ENCODE assay signal across 31 cellular contexts in genomic region chr2:226487573-226487972, GRCh38.
"Had no signal": no experiment of that assay in that cellular context is flagged by ENCODE, and none has a peak within 500 bp of the region (broad histone marks: within the 10 kb centered on the region; RNA-seq: fewer than 3 reads in every experiment).

No MANE protein-coding gene starts in this region.

- H3K4me3 ChIP-seq: ascending aorta, coronary artery, dorsolateral prefrontal cortex, heart right ventricle had no signal

- H3K9me3 ChIP-seq: ascending aorta, heart right ventricle had no signal

- ATAC-seq: esophagus mucosa, heart right ventricle, T-helper 17 cell, WTC11 had no signal

- H3K27me3 ChIP-seq: ascending aorta had no signal

- H3K4me3 Mint-ChIP-seq: activated CD4-positive, alpha-beta memory T cell treated with anti-CD3 and anti-CD28 coated beads, Interleukin-2, amount 10 ng/mL, durations not matched to agents 7 days and 5 days; activated CD4-positive, alpha-beta T cell treated with anti-CD3 and anti-CD28 coated beads, Interleukin-2, amount 10 ng/mL, durations not matched to agents 7 days and 5 days; activated naive CD4-positive, alpha-beta T cell treated with anti-CD3 and anti-CD28 coated beads, Interleukin-2, amount 10 ng/mL, durations not matched to agents 7 days and 5 days; activated naive CD8-positive, alpha-beta T cell treated with anti-CD3 and anti-CD28 coated beads, Interleukin-2, amount 10 ng/mL, durations not matched to agents 7 days and 5 days; activated T-cell treated with anti-CD3 and anti-CD28 coated beads, Interleukin-2, amount 50 U/mL, for 24 hours; activated T-cell treated with anti-CD3 and anti-CD28 coated beads, Interleukin-2, amount 50 U/mL, for 72 hours; brain; central memory CD8-positive, alpha-beta T cell; dendritic cell treated with granulocyte-macrophage colony-stimulating factor and Interleukin-4, amounts not matched to agents 40 ng/mL and 50 ng/mL, for 4 days; endodermal cell; T-helper 17 cell; T-helper 2 cell treated with Interferon-gamma antibody and Interleukin-4, amounts not matched to agents 5 μg/mL and 100 μg/mL, for 36 hours; WTC11 had no signal

- H3K9me3 Mint-ChIP-seq: activated CD4-positive, alpha-beta T cell treated with anti-CD3 and anti-CD28 coated beads, Interleukin-2, amount 10 ng/mL, durations not matched to agents 7 days and 5 days; activated naive CD4-positive, alpha-beta T cell treated with anti-CD3 and anti-CD28 coated beads, Interleukin-2, amount 10 ng/mL, durations not matched to agents 7 days and 5 days; activated naive CD4-positive, alpha-beta T cell treated with anti-CD3 and anti-CD28 coated beads, Interleukin-2, amount 50 U/mL, for 72 hours; activated naive CD8-positive, alpha-beta T cell treated with anti-CD3 and anti-CD28 coated beads, Interleukin-2, amount 10 ng/mL, durations not matched to agents 7 days and 5 days; activated T-cell treated with anti-CD3 and anti-CD28 coated beads, Interleukin-2, amount 50 U/mL, for 24 hours; activated T-cell treated with anti-CD3 and anti-CD28 coated beads, Interleukin-2, amount 50 U/mL, for 72 hours; central memory CD8-positive, alpha-beta T cell; dendritic cell treated with granulocyte-macrophage colony-stimulating factor and Interleukin-4, amounts not matched to agents 40 ng/mL and 50 ng/mL, for 4 days; endodermal cell; T-helper 2 cell treated with Interferon-gamma antibody and Interleukin-4, amounts not matched to agents 5 μg/mL and 100 μg/mL, for 36 hours had no signal

- H3K27ac ChIP-seq: ascending aorta, coronary artery, dorsolateral prefrontal cortex, heart right ventricle, VCaP had no signal

- H3K36me3 ChIP-seq: ascending aorta, heart right ventricle had no signal

- H3K27me3 Mint-ChIP-seq: activated CD4-positive, alpha-beta memory T cell treated with anti-CD3 and anti-CD28 coated beads, Interleukin-2, amount 10 ng/mL, durations not matched to agents 7 days and 5 days had no signal

- H3K4me1 Mint-ChIP-seq: activated CD4-positive, alpha-beta T cell treated with anti-CD3 and anti-CD28 coated beads, Interleukin-2, amount 10 ng/mL, durations not matched to agents 7 days and 5 days; activated naive CD4-positive, alpha-beta T cell treated with anti-CD3 and anti-CD28 coated beads, Interleukin-2, amount 10 ng/mL, durations not matched to agents 7 days and 5 days; activated naive CD8-positive, alpha-beta T cell treated with anti-CD3 and anti-CD28 coated beads, Interleukin-2, amount 10 ng/mL, durations not matched to agents 7 days and 5 days; central memory CD8-positive, alpha-beta T cell had no signal

- H3K27ac Mint-ChIP-seq: activated CD4-positive, alpha-beta memory T cell treated with anti-CD3 and anti-CD28 coated beads, Interleukin-2, amount 10 ng/mL, durations not matched to agents 7 days and 5 days; activated CD4-positive, alpha-beta T cell treated with anti-CD3 and anti-CD28 coated beads, Interleukin-2, amount 10 ng/mL, durations not matched to agents 7 days and 5 days; activated naive CD4-positive, alpha-beta T cell treated with anti-CD3 and anti-CD28 coated beads, Interleukin-2, amount 10 ng/mL, durations not matched to agents 7 days and 5 days; activated naive CD4-positive, alpha-beta T cell treated with anti-CD3 and anti-CD28 coated beads, Interleukin-2, amount 50 U/mL, for 72 hours; activated naive CD8-positive, alpha-beta T cell treated with anti-CD3 and anti-CD28 coated beads, Interleukin-2, amount 10 ng/mL, durations not matched to agents 7 days and 5 days; activated T-cell treated with anti-CD3 and anti-CD28 coated beads, Interleukin-2, amount 50 U/mL, for 24 hours; activated T-cell treated with anti-CD3 and anti-CD28 coated beads, Interleukin-2, amount 50 U/mL, for 72 hours; brain; dendritic cell treated with granulocyte-macrophage colony-stimulating factor and Interleukin-4, amounts not matched to agents 40 ng/mL and 50 ng/mL, for 4 days; endodermal cell; T-helper 17 cell; T-helper 2 cell treated with Interferon-gamma antibody and Interleukin-4, amounts not matched to agents 5 μg/mL and 100 μg/mL, for 36 hours; WTC11 had no signal

- H3K4me1 ChIP-seq: ascending aorta had no signal

- DNase-seq: activated CD4-positive, alpha-beta memory T cell treated with anti-CD3 and anti-CD28 coated beads, Interleukin-2, amount 10 ng/mL, durations not matched to agents 7 days and 5 days; activated CD4-positive, alpha-beta T cell treated with anti-CD3 and anti-CD28 coated beads for 1 hour; activated CD4-positive, alpha-beta T cell treated with anti-CD3 and anti-CD28 coated beads for 4 hours; activated CD4-positive, alpha-beta T cell treated with anti-CD3 and anti-CD28 coated beads, Interleukin-2, amount 10 ng/mL, durations not matched to agents 7 days and 5 days; activated CD4-positive, alpha-beta T cell treated with anti-CD3 and anti-CD28 coated beads, Interleukin-2, amount 50 U/mL, for 4 hours; activated CD8-positive, alpha-beta memory T cell treated with anti-CD3 and anti-CD28 coated beads, Interleukin-2, amount 50 U/mL, for 48 hours; activated gamma-delta T cell; activated naive CD4-positive, alpha-beta T cell; activated naive CD4-positive, alpha-beta T cell treated with anti-CD3 and anti-CD28 coated beads, Interleukin-2, amount 10 ng/mL, durations not matched to agents 7 days and 5 days; activated naive CD8-positive, alpha-beta T cell treated with anti-CD3 and anti-CD28 coated beads, Interleukin-2, amount 10 ng/mL, durations not matched to agents 7 days and 5 days; activated T-cell treated with anti-CD3 and anti-CD28 coated beads for 4 hours; activated T-cell treated with anti-CD3 and anti-CD28 coated beads, Interleukin-2, amount 50 U/mL, for 24 hours; activated T-cell treated with anti-CD3 and anti-CD28 coated beads, Interleukin-2, amount 50 U/mL, for 72 hours; dorsolateral prefrontal cortex; effector memory CD4-positive, alpha-beta T cell; endodermal cell; foreskin fibroblast; glutamatergic neuron; heart right ventricle; T-helper 1 cell; T-helper 17 cell had no signal
